Comparison of ENCODE assay signal across 24 cellular contexts in the genomic region with DNA sequence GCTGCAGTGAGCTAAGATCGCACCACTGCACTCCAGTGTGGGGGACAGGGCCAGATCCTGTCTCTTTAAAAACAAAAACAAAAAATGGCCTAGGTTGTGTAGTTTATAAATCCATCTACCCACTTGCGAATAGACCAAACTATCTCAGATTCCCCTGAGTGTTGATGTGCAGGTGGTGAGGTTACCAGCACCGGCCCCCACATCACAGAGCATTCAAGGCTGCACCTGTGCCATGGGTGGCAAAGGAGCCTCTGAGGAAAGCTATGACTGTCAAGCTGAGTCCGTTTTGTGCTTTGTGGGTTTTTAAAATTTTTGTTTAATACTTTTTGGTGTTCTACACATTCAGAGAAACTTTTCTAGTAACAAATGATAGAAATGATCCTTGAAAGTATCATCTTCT. TPM values are rescaled to one million over a fixed set of nuclear protein-coding genes. Genes with fewer than 3 reads are reported as not detected.
DNase-seq lines count a peak whose midpoint lies in the region; ATAC-seq, FAIRE-seq and TF ChIP-seq lines count a peak whose summit lies in the region.
"Had no signal": no experiment of that assay in that cellular context is flagged by ENCODE, and none has a peak within 500 bp of the region (broad histone marks: within the 10 kb centered on the region; RNA-seq: fewer than 3 reads in every experiment).

No MANE protein-coding gene starts in this region.

- H3K9me3 ChIP-seq in KOPT-K1 (ENCODE audit: insufficient read depth, low read length, poor library complexity, severe bottlenecking) (peaks cover 5% of the 10 kb centered on the region), GM12878 (replicated peaks; ENCODE audit: control insufficient read depth, insufficient read depth, low read length) (no peaks in the 10 kb centered on the region), thymus (ENCODE audit: control insufficient read depth) (no peaks in the 10 kb centered on the region), hepatocyte (ENCODE audit: low read depth) (no peaks in the 10 kb centered on the region)
- H3K9me3 ChIP-seq: A549, Caco-2 had no signal

- TF ChIP-seq CTCF in GM12878 (IDR thresholded peaks at IDR 0.05 in 2 of 3, conservative IDR thresholded peaks at IDR 0.05 in 1 of 3; ENCODE audit: control insufficient read depth in 2 of 3, extremely low read depth in 1 of 3, insufficient read depth in 1 of 3, low read depth in 3 of 3, low read length in 3 of 3): no peak
- no peak for TF ChIP-seq CTCF in hepatocyte (IDR thresholded peaks at IDR 0.05; ENCODE audit: poor library complexity)

- CTCF ChIA-PET in activated CD8-positive, alpha-beta memory T cell treated with anti-CD3 and anti-CD28 coated beads, Interleukin-2, amount 10 ng/mL, durations not matched to agents 7 days and 5 days (lab: Charles Lee): no interaction called here
- CTCF ChIA-PET in GM12878 (lab: Yijun Ruan, JAX): no interaction called here

- peaks cover 11% of the 10 kb centered on the region for H3K27me3 Mint-ChIP-seq in activated CD8-positive, alpha-beta memory T cell treated with anti-CD3 and anti-CD28 coated beads, Interleukin-2, amount 10 ng/mL, durations not matched to agents 7 days and 5 days

- no peaks in the 10 kb centered on the region for H3K4me1 Mint-ChIP-seq in activated CD8-positive, alpha-beta memory T cell treated with anti-CD3 and anti-CD28 coated beads, Interleukin-2, amount 10 ng/mL, durations not matched to agents 7 days and 5 days
- H3K4me1 Mint-ChIP-seq: B cell had no signal

- H3K36me3 ChIP-seq in KOPT-K1 (ENCODE audit: insufficient read depth, low read length) (no peaks in the 10 kb centered on the region), GM12878 (ENCODE audit: control insufficient read depth in 2 of 2, insufficient read depth in 2 of 2, low read length in 1 of 2) (no peaks in the 10 kb centered on the region), thymus (ENCODE audit: control insufficient read depth, insufficient read depth) (no peaks in the 10 kb centered on the region), hepatocyte (replicated peaks; ENCODE audit: insufficient read depth, low read depth) (no peaks in the 10 kb centered on the region)
- H3K36me3 ChIP-seq: BLaER1 treated with 17β-estradiol and CSF1 and Interleukin-3, amounts not matched to agents 10 nM and 100 nM had no signal

- DNase-seq in activated CD8-positive, alpha-beta memory T cell treated with anti-CD3 and anti-CD28 coated beads, Interleukin-2, amount 10 ng/mL, durations not matched to agents 7 days and 5 days: peak; percentile 9
- DNase-seq in activated CD8-positive, alpha-beta memory T cell treated with anti-CD3 and anti-CD28 coated beads, Interleukin-2, amount 50 U/mL, for 4 hours: no peak
- DNase-seq in GM12878 (ENCODE audit: low read depth, low spot score) (no peak), NCI-H748 (lab: John Stamatoyannopoulos, UW; ENCODE audit: unreplicated experiment) (no peak), hepatocyte (ENCODE audit: low spot score) (no peak)
- DNase-seq: AML-193; Caco-2; Calu3; CD4-positive, alpha-beta T cell; CD8-positive, alpha-beta T cell; DMS79 treated with DMSO at 0.1 percent for 48 hours; EL; GDM1 had no signal

- H3K9ac ChIP-seq in GM12878 (ENCODE audit: control insufficient read depth, insufficient read depth, low read length): no peak overlapping the region
- H3K9ac ChIP-seq: BLaER1 treated with 17β-estradiol and CSF1 and Interleukin-3, amounts not matched to agents 10 nM and 100 nM had no signal

- H3K79me2 ChIP-seq in GM12878 (ENCODE audit: control insufficient read depth, insufficient read depth, low read length): no peaks in the 10 kb centered on the region
- H3K79me2 ChIP-seq in hepatocyte: no peaks in the 10 kb centered on the region

- H3K27ac ChIP-seq in KOPT-K1 (ENCODE audit: low read depth, low read length, poor library complexity, severe bottlenecking) (peak overlapping the region; percentile 27), GM12878 (ENCODE audit: control insufficient read depth, insufficient read depth) (no peak overlapping the region), thymus (ENCODE audit: low read depth) (peak overlapping the region; percentile 42), hepatocyte (no peak overlapping the region)
- H3K27ac ChIP-seq: 22Rv1; A549; BLaER1 treated with 17β-estradiol and CSF1 and Interleukin-3, amounts not matched to agents 10 nM and 100 nM; C4-2B had no signal

- no peak overlapping the region for H3K4me3 Mint-ChIP-seq in activated CD8-positive, alpha-beta memory T cell treated with anti-CD3 and anti-CD28 coated beads, Interleukin-2, amount 10 ng/mL, durations not matched to agents 7 days and 5 days
- H3K4me3 Mint-ChIP-seq: B cell; CD4-positive, alpha-beta T cell; CD8-positive, alpha-beta T cell had no signal

- H3K9me2 ChIP-seq in hepatocyte (replicated peaks; ENCODE audit: insufficient read depth): no peaks in the 10 kb centered on the region

- H4K20me1 ChIP-seq in GM12878 (ENCODE audit: control insufficient read depth, insufficient read depth): no peaks in the 10 kb centered on the region
- H4K20me1 ChIP-seq in hepatocyte (ENCODE audit: insufficient read depth, poor library complexity, severe bottlenecking): no peaks in the 10 kb centered on the region
- H4K20me1 ChIP-seq: BLaER1 treated with 17β-estradiol and CSF1 and Interleukin-3, amounts not matched to agents 10 nM and 100 nM had no signal

- H3K36me3 Mint-ChIP-seq in activated CD8-positive, alpha-beta memory T cell treated with anti-CD3 and anti-CD28 coated beads, Interleukin-2, amount 10 ng/mL, durations not matched to agents 7 days and 5 days: no peaks in the 10 kb centered on the region
- H3K36me3 Mint-ChIP-seq: CD8-positive, alpha-beta T cell had no signal

- H2AFZ ChIP-seq in GM12878 (ENCODE audit: control insufficient read depth, low read depth, low read length) (no peak overlapping the region), hepatocyte (no peak overlapping the region)

- no TSS peak for BruUV-seq in GM12878 (replicated peaks; lab: Mats Ljungman, UMichigan)

- H3K27ac Mint-ChIP-seq in activated CD8-positive, alpha-beta memory T cell treated with anti-CD3 and anti-CD28 coated beads, Interleukin-2, amount 10 ng/mL, durations not matched to agents 7 days and 5 days: no peak overlapping the region
- H3K27ac Mint-ChIP-seq: B cell; CD4-positive, alpha-beta T cell; CD8-positive, alpha-beta T cell had no signal

- in situ Hi-C loops in GM12878 (cut with MboI): no loop called here

- RAD21 ChIA-PET in GM12878 (lab: Charles Lee; ENCODE audit: unreplicated experiment): no interaction called here

- intact Hi-C loops in GM12878 (cut with micrococcal nuclease; ENCODE audit: unreplicated experiment): no loop called here

- no peaks in the 10 kb centered on the region for H3K9me3 Mint-ChIP-seq in activated CD8-positive, alpha-beta memory T cell treated with anti-CD3 and anti-CD28 coated beads, Interleukin-2, amount 10 ng/mL, durations not matched to agents 7 days and 5 days (ENCODE audit: low read depth)
- H3K9me3 Mint-ChIP-seq: CD4-positive, alpha-beta T cell; CD8-positive, alpha-beta T cell had no signal

- H3K4me2 ChIP-seq in GM12878 (ENCODE audit: control insufficient read depth, insufficient read depth) (no peak overlapping the region), hepatocyte (no peak overlapping the region)
- H3K4me2 ChIP-seq: A549; BLaER1 treated with 17β-estradiol and CSF1 and Interleukin-3, amounts not matched to agents 10 nM and 100 nM had no signal

- TF ChIP-seq EP300 in GM12878 (IDR thresholded peaks at IDR 0.05; ENCODE audit: borderline replicate concordance in 1 of 2, control insufficient read depth in 1 of 2, low read depth in 2 of 2, low read length in 2 of 2): no peak

- POLR2A ChIA-PET in GM12878 (lab: Charles Lee): interaction anchor here (0.7 kb wide), 1 partner anchor 124 kb away, joined by 3 read pairs; no protein-coding TSS in a partner anchor

- no peak for ATAC-seq in activated CD8-positive, alpha-beta memory T cell treated with anti-CD3 and anti-CD28 coated beads, Interleukin-2, amount 10 ng/mL, durations not matched to agents 7 days and 5 days
- ATAC-seq in GM12878: no peak
- ATAC-seq in GM19452 (IDR thresholded peaks at IDR 0.05; ENCODE audit: unreplicated experiment): no peak
- ATAC-seq: A549; CD8-positive, alpha-beta T cell had no signal

- TF ChIP-seq RAD21 in GM12878 (IDR thresholded peaks at IDR 0.05; ENCODE audit: insufficient read depth, low read depth, low read length): no peak

- SMC1A ChIA-PET in GM12878 (lab: Charles Lee; ENCODE audit: uncharacterized antibody, unreplicated experiment): interaction anchor here (1.3 kb wide), 1 partner anchor 14 kb away, joined by 3 read pairs; no protein-coding TSS in a partner anchor

- WGBS in GM12878 (ENCODE audit: insufficient coverage, insufficient replicate concordance, low lambda C conversion rate, missing lambda C conversion rate): 22% methylated on average over 4 of the region's 4 CpGs
- 13% methylated on average over 4 of the region's 4 CpGs for WGBS in thymus
- 83% methylated on average over 4 of the region's 4 CpGs for WGBS in hepatocyte (ENCODE audit: low lambda C conversion rate, missing lambda C conversion rate)

- no peaks in the 10 kb centered on the region; a peak in 1 of 4 replicates for H3K27me3 ChIP-seq in GM12878 (replicated peaks in 1 of 2; ENCODE audit: control insufficient read depth in 2 of 2, insufficient read depth in 2 of 2, low read length in 1 of 2)
- H3K27me3 ChIP-seq in thymus (ENCODE audit: control insufficient read depth, insufficient read depth): no peaks in the 10 kb centered on the region
- H3K27me3 ChIP-seq in hepatocyte: no peaks in the 10 kb centered on the region
- H3K27me3 ChIP-seq: BLaER1 treated with 17β-estradiol and CSF1 and Interleukin-3, amounts not matched to agents 10 nM and 100 nM had no signal

- FAIRE-seq in GM12878 (lab: Jason Lieb, UNC): peak; percentile 18
- FAIRE-seq: A549, D721Med, GM12891, GM19239 had no signal

- TF ChIP-seq POLR2A in GM12878 (IDR thresholded peaks at IDR 0.05; ENCODE audit: low read depth, low read length): no peak

- H3K4me3 ChIP-seq in GM12878: no peak overlapping the region
- H3K4me3 ChIP-seq in thymus (ENCODE audit: low read length): no peak overlapping the region
- no peak overlapping the region for H3K4me3 ChIP-seq in hepatocyte
- H3K4me3 ChIP-seq: A549; BLaER1 treated with 17β-estradiol and CSF1 and Interleukin-3, amounts not matched to agents 10 nM and 100 nM had no signal

- H3K4me1 ChIP-seq in GM12878 (ENCODE audit: control insufficient read depth, insufficient read depth, low read length) (no peaks in the 10 kb centered on the region), thymus (ENCODE audit: control insufficient read depth, insufficient read depth, low read length) (peaks cover 22% of the 10 kb centered on the region), hepatocyte (ENCODE audit: insufficient read depth) (no peaks in the 10 kb centered on the region)
- H3K4me1 ChIP-seq: A549, Caco-2 had no signal

RNA-seq across cellular contexts. Expression of gene CACUL1, which starts 30.8 kb away (rescaled TPM):
- total RNA-seq in activated CD8-positive, alpha-beta memory T cell treated with anti-CD3 and anti-CD28 coated beads, Interleukin-2, amount 10 ng/mL, durations not matched to agents 7 days and 5 days: 10 to 100 TPM; 25.6 to 26.4 TPM
- total RNA-seq in GM12878 (2013; cell fraction: nucleolus; rRNA removed): 97.0 and 97.9 TPM in 2 replicates
- total RNA-seq in GM12878 (2014; rRNA removed) (10.4 and 18.2 TPM in 2 replicates), GM12878 (2014; rRNA removed; fragmentation: Illumina TruSeq; extraction: Trizol) (14.8 and 19.6 TPM in 2 replicates), GM12878 (2021) (19.1 and 21.0 TPM in 2 replicates), hepatocyte (35.0 and 37.5 TPM in 2 replicates)
- polyA plus RNA-seq in GM12878 (2011; ENCODE audit: low read depth): 5.7 TPM
- polyA plus RNA-seq in GM12878 (2011; rRNA removed) (23.2 and 27.1 TPM in 2 replicates), GM12878 (2014; fragmentation: Illumina TruSeq; extraction: Trizol) (8.1 and 8.4 TPM in 2 replicates), GM12878 (2014; fragmentation: Nextera tagmentation; extraction: Ambion mirVana) (10 to 100 TPM in 1 of 2 experiments, 1 to 10 TPM in 1; 7.4 to 10.6 TPM), GM12878 (2014; rRNA removed) (7.9 and 9.2 TPM in 2 replicates), GM12878 (2016; fragmentation: Nextera tagmentation; extraction: Ambion mirVana) (10 to 100 TPM; 15.3 to 18.2 TPM), thymus (9.9 TPM), hepatocyte (44.3 and 48.3 TPM in 2 replicates)
- 5.7 and 6.4 TPM in 2 replicates for polyA plus RNA-seq in GM12878 (2011; cell fraction: cytosol; rRNA removed)
- polyA plus RNA-seq in GM12878 (2011; cell fraction: nucleus; rRNA removed): 4.1 and 6.7 TPM in 2 replicates
- 6.9 and 9.3 TPM in 2 replicates for polyA plus RNA-seq in GM12878 (2012)
- polyA minus RNA-seq in GM12878 (2011; rRNA and poly(A)+ RNA removed): 16.1 and 17.8 TPM in 2 replicates
- 6.2 and 8.6 TPM in 2 replicates for polyA minus RNA-seq in GM12878 (2011; cell fraction: cytosol; rRNA and poly(A)+ RNA removed)
- 10.0 and 23.5 TPM in 2 replicates for polyA minus RNA-seq in GM12878 (2011; cell fraction: nucleus; rRNA and poly(A)+ RNA removed)

Comparison
In these comparisons a context has a peak if more than half of its experiments do, and no peak if none do; other contexts are left out.
1. H3K27ac ChIP-seq: peak in KOPT-K1 (single experiment) and thymus (single experiment); none in GM12878 (single experiment) and hepatocyte (single experiment).